Comparison of ENCODE assay signal across 1 cellular context in genomic region chr6:29926795-29927427, GRCh38.
TF ChIP-seq lines count a peak whose summit lies in the region.

No MANE protein-coding gene starts in this region.

TF ChIP-seq in HepG2, 621 proteins besides CTCF, POLR2A, EP300 and RAD21 (continued from another document and continues in another):
- TF ChIP-seq AHDC1 (CRISPR knock-in tag; IDR thresholded peaks at IDR 0.05; ENCODE audit: borderline replicate concordance) (no peak), HBP1 (CRISPR knock-in tag; IDR thresholded peaks at IDR 0.05; ENCODE audit: low read depth) (peak; percentile 38; the same call in 1 of the 2 replicates), ATRX (CRISPR knock-in tag; IDR thresholded peaks at IDR 0.05; ENCODE audit: borderline replicate concordance) (no peak), CBX5 (CRISPR knock-in tag; IDR thresholded peaks at IDR 0.05; ENCODE audit: borderline replicate concordance) (no peak), CENPBD1 (CRISPR knock-in tag; IDR thresholded peaks at IDR 0.05; ENCODE audit: borderline replicate concordance, low read depth) (no peak), NFYC (CRISPR knock-in tag; IDR thresholded peaks at IDR 0.05) (no peak), HOXA3 (CRISPR knock-in tag; IDR thresholded peaks at IDR 0.05) (peak; percentile 40; the same call in 1 of the 2 replicates), RFXANK (CRISPR knock-in tag; IDR thresholded peaks at IDR 0.05) (no peak), TARDBP (CRISPR knock-in tag; IDR thresholded peaks at IDR 0.05) (no peak; the same call in 1 of the 2 replicates), ZNF33A (CRISPR knock-in tag; IDR thresholded peaks at IDR 0.05; ENCODE audit: borderline replicate concordance) (no peak), SP4 (CRISPR knock-in tag; IDR thresholded peaks at IDR 0.05) (peak; percentile 37; the same call in 1 of the 2 replicates), PHB2 (IDR thresholded peaks at IDR 0.05; ENCODE audit: partially characterized antibody) (no peak), ZNF468 (CRISPR knock-in tag; IDR thresholded peaks at IDR 0.05) (no peak), ZMYM3 (CRISPR knock-in tag; IDR thresholded peaks at IDR 0.05) (no peak), TAF15 (IDR thresholded peaks at IDR 0.05; ENCODE audit: low read depth, low read length, poor library complexity, severe bottlenecking) (no peak), RBM22 (optimal IDR thresholded peaks at IDR 0.05; ENCODE audit: low read length) (no peak), ZSCAN9 (CRISPR knock-in tag; IDR thresholded peaks at IDR 0.05; ENCODE audit: borderline replicate concordance) (no peak), HHEX (CRISPR knock-in tag; IDR thresholded peaks at IDR 0.05) (no peak), TOE1 (CRISPR knock-in tag; IDR thresholded peaks at IDR 0.05) (no peak), NR0B2 (CRISPR knock-in tag; IDR thresholded peaks at IDR 0.05) (no peak), FOXC1 (CRISPR knock-in tag; IDR thresholded peaks at IDR 0.05; ENCODE audit: borderline replicate concordance) (0 out of 2 replicates have a peak, but pooled peaks have one; percentile 29), ZNF207 (IDR thresholded peaks at IDR 0.05; ENCODE audit: borderline replicate concordance) (no peak), BRCA1 (CRISPR knock-in tag; IDR thresholded peaks at IDR 0.05) (no peak), NR2F1 (CRISPR knock-in tag; IDR thresholded peaks at IDR 0.05) (no peak), ARNT2 (CRISPR knock-in tag; IDR thresholded peaks at IDR 0.05; ENCODE audit: low read depth) (0 out of 2 replicates have a peak, but pooled peaks have one; percentile 38), ARNTL (CRISPR knock-in tag; IDR thresholded peaks at IDR 0.05) (no peak), CCAR2 (optimal IDR thresholded peaks at IDR 0.05; ENCODE audit: low read depth, low read length) (no peak), ZNF761 (CRISPR knock-in tag; conservative IDR thresholded peaks at IDR 0.05) (no peak), ZNF850 (CRISPR knock-in tag; conservative IDR thresholded peaks at IDR 0.05) (no peak), TBX3 (IDR thresholded peaks at IDR 0.05; ENCODE audit: borderline replicate concordance) (no peak), RARG (CRISPR knock-in tag; IDR thresholded peaks at IDR 0.05; ENCODE audit: low read depth) (no peak), IRF9 (CRISPR knock-in tag; IDR thresholded peaks at IDR 0.05; ENCODE audit: borderline replicate concordance) (no peak), ZNF709 (CRISPR knock-in tag; IDR thresholded peaks at IDR 0.05) (peak; percentile 0; the same call in 1 of the 2 replicates)
- TF ChIP-seq, protein P1, sequence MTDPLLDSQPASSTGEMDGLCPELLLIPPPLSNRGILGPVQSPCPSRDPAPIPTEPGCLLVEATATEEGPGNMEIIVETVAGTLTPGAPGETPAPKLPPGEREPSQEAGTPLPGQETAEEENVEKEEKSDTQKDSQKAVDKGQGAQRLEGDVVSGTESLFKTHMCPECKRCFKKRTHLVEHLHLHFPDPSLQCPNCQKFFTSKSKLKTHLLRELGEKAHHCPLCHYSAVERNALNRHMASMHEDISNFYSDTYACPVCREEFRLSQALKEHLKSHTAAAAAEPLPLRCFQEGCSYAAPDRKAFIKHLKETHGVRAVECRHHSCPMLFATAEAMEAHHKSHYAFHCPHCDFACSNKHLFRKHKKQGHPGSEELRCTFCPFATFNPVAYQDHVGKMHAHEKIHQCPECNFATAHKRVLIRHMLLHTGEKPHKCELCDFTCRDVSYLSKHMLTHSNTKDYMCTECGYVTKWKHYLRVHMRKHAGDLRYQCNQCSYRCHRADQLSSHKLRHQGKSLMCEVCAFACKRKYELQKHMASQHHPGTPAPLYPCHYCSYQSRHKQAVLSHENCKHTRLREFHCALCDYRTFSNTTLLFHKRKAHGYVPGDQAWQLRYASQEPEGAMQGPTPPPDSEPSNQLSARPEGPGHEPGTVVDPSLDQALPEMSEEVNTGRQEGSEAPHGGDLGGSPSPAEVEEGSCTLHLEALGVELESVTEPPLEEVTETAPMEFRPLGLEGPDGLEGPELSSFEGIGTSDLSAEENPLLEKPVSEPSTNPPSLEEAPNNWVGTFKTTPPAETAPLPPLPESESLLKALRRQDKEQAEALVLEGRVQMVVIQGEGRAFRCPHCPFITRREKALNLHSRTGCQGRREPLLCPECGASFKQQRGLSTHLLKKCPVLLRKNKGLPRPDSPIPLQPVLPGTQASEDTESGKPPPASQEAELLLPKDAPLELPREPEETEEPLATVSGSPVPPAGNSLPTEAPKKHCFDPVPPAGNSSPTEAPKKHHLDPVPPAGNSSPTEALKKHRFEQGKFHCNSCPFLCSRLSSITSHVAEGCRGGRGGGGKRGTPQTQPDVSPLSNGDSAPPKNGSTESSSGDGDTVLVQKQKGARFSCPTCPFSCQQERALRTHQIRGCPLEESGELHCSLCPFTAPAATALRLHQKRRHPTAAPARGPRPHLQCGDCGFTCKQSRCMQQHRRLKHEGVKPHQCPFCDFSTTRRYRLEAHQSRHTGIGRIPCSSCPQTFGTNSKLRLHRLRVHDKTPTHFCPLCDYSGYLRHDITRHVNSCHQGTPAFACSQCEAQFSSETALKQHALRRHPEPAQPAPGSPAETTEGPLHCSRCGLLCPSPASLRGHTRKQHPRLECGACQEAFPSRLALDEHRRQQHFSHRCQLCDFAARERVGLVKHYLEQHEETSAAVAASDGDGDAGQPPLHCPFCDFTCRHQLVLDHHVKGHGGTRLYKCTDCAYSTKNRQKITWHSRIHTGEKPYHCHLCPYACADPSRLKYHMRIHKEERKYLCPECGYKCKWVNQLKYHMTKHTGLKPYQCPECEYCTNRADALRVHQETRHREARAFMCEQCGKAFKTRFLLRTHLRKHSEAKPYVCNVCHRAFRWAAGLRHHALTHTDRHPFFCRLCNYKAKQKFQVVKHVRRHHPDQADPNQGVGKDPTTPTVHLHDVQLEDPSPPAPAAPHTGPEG (CRISPR knock-in tag; IDR thresholded peaks at IDR 0.05), result peak; percentile 30; the same call in 1 of the 2 replicates
- TF ChIP-seq, protein P2, sequence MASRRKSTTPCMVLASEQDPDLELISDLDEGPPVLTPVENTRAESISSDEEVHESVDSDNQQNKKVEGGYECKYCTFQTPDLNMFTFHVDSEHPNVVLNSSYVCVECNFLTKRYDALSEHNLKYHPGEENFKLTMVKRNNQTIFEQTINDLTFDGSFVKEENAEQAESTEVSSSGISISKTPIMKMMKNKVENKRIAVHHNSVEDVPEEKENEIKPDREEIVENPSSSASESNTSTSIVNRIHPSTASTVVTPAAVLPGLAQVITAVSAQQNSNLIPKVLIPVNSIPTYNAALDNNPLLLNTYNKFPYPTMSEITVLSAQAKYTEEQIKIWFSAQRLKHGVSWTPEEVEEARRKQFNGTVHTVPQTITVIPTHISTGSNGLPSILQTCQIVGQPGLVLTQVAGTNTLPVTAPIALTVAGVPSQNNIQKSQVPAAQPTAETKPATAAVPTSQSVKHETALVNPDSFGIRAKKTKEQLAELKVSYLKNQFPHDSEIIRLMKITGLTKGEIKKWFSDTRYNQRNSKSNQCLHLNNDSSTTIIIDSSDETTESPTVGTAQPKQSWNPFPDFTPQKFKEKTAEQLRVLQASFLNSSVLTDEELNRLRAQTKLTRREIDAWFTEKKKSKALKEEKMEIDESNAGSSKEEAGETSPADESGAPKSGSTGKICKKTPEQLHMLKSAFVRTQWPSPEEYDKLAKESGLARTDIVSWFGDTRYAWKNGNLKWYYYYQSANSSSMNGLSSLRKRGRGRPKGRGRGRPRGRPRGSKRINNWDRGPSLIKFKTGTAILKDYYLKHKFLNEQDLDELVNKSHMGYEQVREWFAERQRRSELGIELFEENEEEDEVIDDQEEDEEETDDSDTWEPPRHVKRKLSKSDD (CRISPR knock-in tag; IDR thresholded peaks at IDR 0.05; ENCODE audit: low read depth), result peak; percentile 65; the same call in 1 of the 2 replicates
- TF ChIP-seq, protein P3, sequence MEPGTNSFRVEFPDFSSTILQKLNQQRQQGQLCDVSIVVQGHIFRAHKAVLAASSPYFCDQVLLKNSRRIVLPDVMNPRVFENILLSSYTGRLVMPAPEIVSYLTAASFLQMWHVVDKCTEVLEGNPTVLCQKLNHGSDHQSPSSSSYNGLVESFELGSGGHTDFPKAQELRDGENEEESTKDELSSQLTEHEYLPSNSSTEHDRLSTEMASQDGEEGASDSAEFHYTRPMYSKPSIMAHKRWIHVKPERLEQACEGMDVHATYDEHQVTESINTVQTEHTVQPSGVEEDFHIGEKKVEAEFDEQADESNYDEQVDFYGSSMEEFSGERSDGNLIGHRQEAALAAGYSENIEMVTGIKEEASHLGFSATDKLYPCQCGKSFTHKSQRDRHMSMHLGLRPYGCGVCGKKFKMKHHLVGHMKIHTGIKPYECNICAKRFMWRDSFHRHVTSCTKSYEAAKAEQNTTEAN (CRISPR knock-in tag; conservative IDR thresholded peaks at IDR 0.05), result no peak
